In genomic region chr5:2715856-2716255, GRCh38 we compare ENCODE assay signal across 25 cellular contexts. TPM values are rescaled to one million over a fixed set of nuclear protein-coding genes. Genes with fewer than 3 reads are reported as not detected.
DNase-seq lines count a peak whose midpoint lies in the region; ATAC-seq, FAIRE-seq and TF ChIP-seq lines count a peak whose summit lies in the region.
"Had no signal": no experiment of that assay in that cellular context is flagged by ENCODE, and none has a peak within 500 bp of the region (broad histone marks: within the 10 kb centered on the region; RNA-seq: fewer than 3 reads in every experiment).

No MANE protein-coding gene starts in this region.

- no peak for FAIRE-seq in HTR-8/SVneo (lab: Jason Lieb, UNC)
- FAIRE-seq: A549, G401.6, GM12892, GM19239, H1 had no signal

- H3K18ac ChIP-seq in trophoblast cell (ENCODE audit: low read length) = no peak overlapping the region

- H3K9ac ChIP-seq in BLaER1 (no peak overlapping the region), trophoblast cell (ENCODE audit: low read length) (no peak overlapping the region)
- H3K9ac ChIP-seq: GM23248 had no signal

- peak; percentile 29 for DNase-seq in RWPE2 (ENCODE audit: low spot score)
- peak; percentile 4 for DNase-seq in fibroblast of pulmonary artery (ENCODE audit: low read depth)
- DNase-seq in trophoblast cell = peak; percentile 86 to 91
- no peak for DNase-seq in activated naive CD4-positive, alpha-beta T cell treated with Interleukin-2 at 50 U/mL for 16 hours
- DNase-seq in activated naive CD4-positive, alpha-beta T cell treated with anti-CD3 and anti-CD28 coated beads, Interleukin-2, amount 50 U/mL, for 72 hours (ENCODE audit: low spot score in 2 of 2) = no peak
- no peak for DNase-seq in HTR-8/SVneo (ENCODE audit: insufficient read length, low spot score)
- DNase-seq: 8988T; ACHN; AML-193; BE2C; Caco-2; CD4-positive, CD25-positive, alpha-beta regulatory T cell; CD8-positive, alpha-beta T cell; DMS153; DND-41; GM23248; H7; HCEC 1CT had no signal

- no peak overlapping the region for H2BK12ac ChIP-seq in trophoblast cell (ENCODE audit: low read length)

- H3K9me3 Mint-ChIP-seq in activated naive CD4-positive, alpha-beta T cell treated with anti-CD3 and anti-CD28 coated beads, Interleukin-2, amount 50 U/mL, for 72 hours = peaks cover 0 to 10% of the 10 kb centered on the region in 2 donors
- H3K9me3 Mint-ChIP-seq: CD8-positive, alpha-beta T cell had no signal

- H4K8ac ChIP-seq in trophoblast cell (ENCODE audit: low read depth, low read length) = no peak overlapping the region

- no peak overlapping the region for H3K4me3 ChIP-seq in BLaER1
- no peak overlapping the region for H3K4me3 ChIP-seq in RWPE2 (ENCODE audit: severe bottlenecking)
- H3K4me3 ChIP-seq in fibroblast of pulmonary artery (replicated peaks; ENCODE audit: low read depth, low read length) = no peak overlapping the region
- H3K4me3 ChIP-seq in trophoblast cell (ENCODE audit: low read depth, low read length) = no peak overlapping the region
- H3K4me3 ChIP-seq: A549, GM23248 had no signal

- H3K9me3 ChIP-seq in BLaER1 (no peaks in the 10 kb centered on the region), RWPE2 (ENCODE audit: severe bottlenecking) (no peaks in the 10 kb centered on the region), trophoblast cell (ENCODE audit: insufficient read depth, low read depth, low read length) (no peaks in the 10 kb centered on the region)
- H3K9me3 ChIP-seq: A549, BE2C, Caco-2 had no signal

- H2AK5ac ChIP-seq in trophoblast cell (ENCODE audit: low read length) = no peak overlapping the region

- H2AFZ ChIP-seq in trophoblast cell (ENCODE audit: insufficient read depth, low read length, poor library complexity) = no peak overlapping the region
- H2AFZ ChIP-seq: GM23248 had no signal

- no peak overlapping the region for H2BK5ac ChIP-seq in trophoblast cell (ENCODE audit: low read depth, low read length, poor library complexity)

- H3K79me1 ChIP-seq in trophoblast cell (ENCODE audit: low read length) = no peaks in the 10 kb centered on the region

- H3K27ac Mint-ChIP-seq in activated naive CD4-positive, alpha-beta T cell treated with anti-CD3 and anti-CD28 coated beads, Interleukin-2, amount 50 U/mL, for 72 hours = no peak overlapping the region
- H3K27ac Mint-ChIP-seq: CD8-positive, alpha-beta T cell had no signal

- H3K23ac ChIP-seq in trophoblast cell (ENCODE audit: low read length) = no peak overlapping the region

- no peak for TF ChIP-seq CTCF in RWPE2 (IDR thresholded peaks at IDR 0.05; ENCODE audit: poor library complexity, severe bottlenecking)
- TF ChIP-seq CTCF in fibroblast of pulmonary artery (IDR thresholded peaks at IDR 0.05; ENCODE audit: low read length, missing control alignments) = no peak

- no peaks in the 10 kb centered on the region for H4K20me1 ChIP-seq in BLaER1

- ATAC-seq in RWPE2 (ENCODE audit: low read depth) = no peak; the same call in 2 of the 3 replicates
- ATAC-seq in activated naive CD4-positive, alpha-beta T cell treated with anti-CD3 and anti-CD28 coated beads, Interleukin-2, amount 50 U/mL, for 72 hours = no peak
- ATAC-seq: A549; CD8-positive, alpha-beta T cell had no signal

- no peak overlapping the region for H2BK120ac ChIP-seq in trophoblast cell (ENCODE audit: insufficient read depth, low read length, poor library complexity)

- H3K36me3 Mint-ChIP-seq in activated naive CD4-positive, alpha-beta T cell treated with anti-CD3 and anti-CD28 coated beads, Interleukin-2, amount 50 U/mL, for 72 hours = peaks cover 0 to 9% of the 10 kb centered on the region in 2 donors
- H3K36me3 Mint-ChIP-seq: CD4-positive, CD25-positive, alpha-beta regulatory T cell; CD8-positive, alpha-beta T cell had no signal

- no peak overlapping the region for H3K14ac ChIP-seq in trophoblast cell (ENCODE audit: low read length)

- H4K91ac ChIP-seq in trophoblast cell (ENCODE audit: low read depth, low read length) = no peak overlapping the region

- H3K4me2 ChIP-seq in BLaER1 = peak overlapping the region; percentile 43
- H3K4me2 ChIP-seq in trophoblast cell (ENCODE audit: low read length) = no peak overlapping the region
- H3K4me2 ChIP-seq: A549 had no signal

- H4K12ac ChIP-seq in trophoblast cell (ENCODE audit: low read depth, low read length) = no peak overlapping the region

- H3K36me3 ChIP-seq in BLaER1 (no peaks in the 10 kb centered on the region), RWPE2 (ENCODE audit: low read depth) (no peaks in the 10 kb centered on the region), trophoblast cell (ENCODE audit: control insufficient read depth in 1 of 2, insufficient read depth in 2 of 2, low read length in 2 of 2) (no peaks in the 10 kb centered on the region)
- H3K36me3 ChIP-seq: BE2C had no signal

- H3K79me2 ChIP-seq in trophoblast cell (ENCODE audit: control insufficient read depth, insufficient read depth, low read length, poor library complexity) = no peaks in the 10 kb centered on the region

- H3K4ac ChIP-seq in trophoblast cell (ENCODE audit: low read depth, low read length) = no peak overlapping the region

- WGBS in trophoblast cell (ENCODE audit: extremely low coverage, insufficient coverage, insufficient read length) = no CpG with 5 or more reads among the region's 6 CpGs

- H3K27me3 ChIP-seq in BLaER1 = no peaks in the 10 kb centered on the region
- no peaks in the 10 kb centered on the region for H3K27me3 ChIP-seq in RWPE2 (ENCODE audit: insufficient read depth, poor library complexity, severe bottlenecking)
- H3K27me3 ChIP-seq in trophoblast cell (ENCODE audit: insufficient read depth, low read length) = peaks cover 2% of the 10 kb centered on the region
- H3K27me3 ChIP-seq: BE2C had no signal

- peaks cover 11% of the 10 kb centered on the region for H3K4me1 ChIP-seq in BLaER1
- H3K4me1 ChIP-seq in RWPE2 (ENCODE audit: insufficient read depth, poor library complexity, severe bottlenecking) = no peaks in the 10 kb centered on the region
- no peaks in the 10 kb centered on the region for H3K4me1 ChIP-seq in trophoblast cell (ENCODE audit: control insufficient read depth in 1 of 2, insufficient read depth in 2 of 2, low read length in 2 of 2)
- H3K4me1 ChIP-seq: A549, BE2C, Caco-2 had no signal

- H3K27ac ChIP-seq in BLaER1 (no peak overlapping the region), RWPE2 (ENCODE audit: poor library complexity, severe bottlenecking) (no peak overlapping the region), trophoblast cell (ENCODE audit: low read depth, low read length) (no peak overlapping the region)
- H3K27ac ChIP-seq: A549, C4-2B, GM23248 had no signal

RNA-seq across cellular contexts. Expression of gene IRX2, which starts 35.6 kb away (rescaled TPM):
- polyA plus RNA-seq in trophoblast cell (2013) = 10.2 and 10.7 TPM in 2 replicates
- not detected for total RNA-seq in activated naive CD4-positive, alpha-beta T cell treated with anti-CD3 and anti-CD28 coated beads, Interleukin-2, amount 50 U/mL, for 72 hours
- total RNA-seq: CD4-positive, CD25-positive, alpha-beta regulatory T cell; CD8-positive, alpha-beta T cell had no signal
- polyA plus RNA-seq: CD4-positive, CD25-positive, alpha-beta regulatory T cell had no signal

Comparison
In these comparisons a context has a peak if more than half of its experiments do, and no peak if none do; other contexts are left out.
1. DNase-seq: peak in RWPE2 (single experiment), fibroblast of pulmonary artery (single experiment) and trophoblast cell (2 of 2); none in activated naive CD4-positive, alpha-beta T cell treated with Interleukin-2 at 50 U/mL for 16 hours (single experiment), activated naive CD4-positive, alpha-beta T cell treated with anti-CD3 and anti-CD28 coated beads, Interleukin-2, amount 50 U/mL, for 72 hours (0 of 2) and HTR-8/SVneo (single experiment).